ENCODE assay signal across 13 cellular contexts in the genomic region with DNA sequence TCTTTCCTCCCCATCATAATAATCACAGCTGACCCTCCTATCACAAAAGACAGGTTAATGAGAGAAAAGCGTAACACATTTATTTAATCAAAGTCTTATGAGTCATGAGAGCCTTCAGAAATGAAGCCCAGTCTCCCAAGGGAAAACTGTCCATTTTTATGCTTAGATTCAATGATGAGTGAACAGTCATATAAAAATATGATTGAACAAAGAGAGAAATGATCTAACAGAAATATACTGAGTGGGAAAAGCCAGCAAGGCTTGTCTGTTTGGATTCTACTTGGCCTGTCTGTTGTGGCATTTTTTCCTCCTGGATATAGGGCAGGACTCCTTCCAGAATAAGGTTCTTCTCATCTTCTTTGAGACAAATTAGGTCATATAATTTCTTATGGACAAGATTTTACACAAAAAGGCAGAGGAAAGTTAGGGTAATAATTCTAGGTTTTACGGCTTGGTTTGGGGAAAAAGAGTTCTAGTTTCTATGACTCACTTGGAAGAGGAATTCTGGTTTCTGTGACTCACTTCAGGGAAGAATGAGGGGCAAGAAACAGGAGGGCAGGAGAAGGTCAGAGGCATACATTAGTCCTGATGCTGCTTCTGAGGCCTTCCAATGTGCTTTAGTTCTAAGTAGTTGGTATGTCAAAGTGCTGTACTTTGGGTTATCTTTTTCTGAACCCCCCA.
DNase-seq lines count a peak whose midpoint lies in the region; ATAC-seq and TF ChIP-seq lines count a peak whose summit lies in the region.
"Had no signal": no experiment of that assay in that cellular context is flagged by ENCODE, and none has a peak within 500 bp of the region (broad histone marks: within the 10 kb centered on the region; RNA-seq: fewer than 3 reads in every experiment).

No MANE protein-coding gene starts in this region.

- H3K4me1 ChIP-seq in left lung, result no peaks in the 10 kb centered on the region
- peaks cover 13% of the 10 kb centered on the region for H3K4me1 ChIP-seq in vagina
- H3K4me1 ChIP-seq in CD8-positive, alpha-beta memory T cell (ENCODE audit: insufficient read depth, low read length), result no peaks in the 10 kb centered on the region
- H3K4me1 ChIP-seq in esophagus squamous epithelium, result no peaks in the 10 kb centered on the region

- H3K27ac ChIP-seq in brain microvascular endothelial cell (peak overlapping the region; percentile 98), left lung (peak overlapping the region in 1 of 2 donors; percentile 22), vagina (peak overlapping the region; percentile 3), esophagus squamous epithelium (no peak overlapping the region)
- no peak overlapping the region for H3K27ac ChIP-seq in CD8-positive, alpha-beta memory T cell (ENCODE audit: low read depth, low read length)
- H3K27ac ChIP-seq: pancreas had no signal

- DNase-seq in HT-29 (ENCODE audit: low spot score) (peak; percentile 25), brain microvascular endothelial cell (peak; percentile 89), left lung (no peak), vagina (ENCODE audit: extremely low spot score in 2 of 2) (no peak), Right ventricle myocardium superior (no peak), esophagus squamous epithelium (lab: John Stamatoyannopoulos, UW) (no peak)
- no peak for DNase-seq in CD8-positive, alpha-beta memory T cell
- DNase-seq: activated CD4-positive, alpha-beta T cell treated with anti-CD3 and anti-CD28 coated beads for 48 hours; activated naive CD8-positive, alpha-beta T cell treated with anti-CD3 and anti-CD28 coated beads for 36 hours; hypothalamus; NCI-H1105 treated with DMSO at 0.1 percent for 48 hours; pancreas had no signal

- no peaks in the 10 kb centered on the region for H3K36me3 Mint-ChIP-seq in CD8-positive, alpha-beta memory T cell
- H3K36me3 Mint-ChIP-seq: activated naive CD8-positive, alpha-beta T cell treated with anti-CD3 and anti-CD28 coated beads for 36 hours had no signal

- peaks cover 5 to 15% (median 6%) of the 10 kb centered on the region in 5 donors for H3K9me3 Mint-ChIP-seq in CD8-positive, alpha-beta memory T cell

- no peak for TF ChIP-seq CTCF in brain microvascular endothelial cell (IDR thresholded peaks at IDR 0.05; ENCODE audit: low read depth, low read length, missing control alignments)
- TF ChIP-seq CTCF in left lung (IDR thresholded peaks at IDR 0.05), result no peak
- no peak for TF ChIP-seq CTCF in vagina (IDR thresholded peaks at IDR 0.05)
- TF ChIP-seq CTCF in esophagus squamous epithelium (IDR thresholded peaks at IDR 0.05), result no peak

- no peaks in the 10 kb centered on the region for H3K27me3 ChIP-seq in brain microvascular endothelial cell (replicated peaks)
- no peaks in the 10 kb centered on the region for H3K27me3 ChIP-seq in left lung
- no peaks in the 10 kb centered on the region for H3K27me3 ChIP-seq in vagina
- no peaks in the 10 kb centered on the region for H3K27me3 ChIP-seq in CD8-positive, alpha-beta memory T cell (ENCODE audit: insufficient read depth, low read length, poor library complexity, severe bottlenecking)
- H3K27me3 ChIP-seq in esophagus squamous epithelium, result no peaks in the 10 kb centered on the region
- H3K27me3 ChIP-seq: pancreas had no signal

- WGBS in esophagus squamous epithelium, 2 donors, result 54 to 58% methylated on average over 2 of the region's 2 CpGs

- POLR2A ChIA-PET in CD8-positive, alpha-beta memory T cell (lab: Charles Lee), result no interaction called here

- intact Hi-C loops in left lung (cut with DNase I), result no loop called here
- intact Hi-C loops in vagina (cut with DNase I), result no loop called here
- intact Hi-C loops in Right ventricle myocardium superior (cut with DNase I), result no loop called here
- intact Hi-C loops in esophagus squamous epithelium (cut with DNase I), result no loop called here

- H3K4me1 Mint-ChIP-seq in CD8-positive, alpha-beta memory T cell, result no peaks in the 10 kb centered on the region
- H3K4me1 Mint-ChIP-seq: activated naive CD8-positive, alpha-beta T cell treated with anti-CD3 and anti-CD28 coated beads for 36 hours had no signal

- H3K36me3 ChIP-seq in brain microvascular endothelial cell (replicated peaks) (no peaks in the 10 kb centered on the region), left lung (no peaks in the 10 kb centered on the region), vagina (no peaks in the 10 kb centered on the region), esophagus squamous epithelium (no peaks in the 10 kb centered on the region)
- H3K36me3 ChIP-seq in CD8-positive, alpha-beta memory T cell (ENCODE audit: insufficient read depth, low read length), result no peaks in the 10 kb centered on the region
- H3K36me3 ChIP-seq: pancreas had no signal

- H3K27ac Mint-ChIP-seq in CD8-positive, alpha-beta memory T cell, result no peak overlapping the region
- H3K27ac Mint-ChIP-seq: activated naive CD8-positive, alpha-beta T cell treated with anti-CD3 and anti-CD28 coated beads for 36 hours had no signal

- H3K4me3 Mint-ChIP-seq in CD8-positive, alpha-beta memory T cell, result no peak overlapping the region
- H3K4me3 Mint-ChIP-seq: activated naive CD8-positive, alpha-beta T cell treated with anti-CD3 and anti-CD28 coated beads for 36 hours had no signal

- no peak for TF ChIP-seq POLR2A in vagina (IDR thresholded peaks at IDR 0.05)
- TF ChIP-seq POLR2A in esophagus squamous epithelium (IDR thresholded peaks at IDR 0.05), result no peak

- in situ Hi-C loops in brain microvascular endothelial cell (cut with HindIII; ENCODE audit: low pct_ligation_motif_present, low sequenced_read_pairs), result no loop called here

- H3K9me3 ChIP-seq in left lung, result no peaks in the 10 kb centered on the region
- H3K9me3 ChIP-seq in vagina, result no peaks in the 10 kb centered on the region
- no peaks in the 10 kb centered on the region for H3K9me3 ChIP-seq in CD8-positive, alpha-beta memory T cell (ENCODE audit: low read length)
- H3K9me3 ChIP-seq in esophagus squamous epithelium, result no peaks in the 10 kb centered on the region
- H3K9me3 ChIP-seq: pancreas had no signal

- H3K4me3 ChIP-seq in brain microvascular endothelial cell (ENCODE audit: low read depth, low read length) (no peak overlapping the region), left lung (no peak overlapping the region), vagina (no peak overlapping the region), esophagus squamous epithelium (no peak overlapping the region)
- H3K4me3 ChIP-seq in CD8-positive, alpha-beta memory T cell (ENCODE audit: low read length), result no peak overlapping the region
- H3K4me3 ChIP-seq: pancreas had no signal

- ATAC-seq in left lung (peak; percentile 51), Right ventricle myocardium superior (ENCODE audit: poor library complexity) (no peak)
- ATAC-seq: Panc1 had no signal

- no peaks in the 10 kb centered on the region for H3K27me3 Mint-ChIP-seq in CD8-positive, alpha-beta memory T cell
- H3K27me3 Mint-ChIP-seq: activated naive CD8-positive, alpha-beta T cell treated with anti-CD3 and anti-CD28 coated beads for 36 hours had no signal

- CTCF ChIA-PET in CD8-positive, alpha-beta memory T cell (lab: Charles Lee), result no interaction called here

Comparison
In these comparisons a context has a peak if more than half of its experiments do, and no peak if none do; other contexts are left out.
1. DNase-seq: peak in HT-29 (single experiment) and brain microvascular endothelial cell (single experiment); none in left lung (0 of 2), vagina (0 of 2), CD8-positive, alpha-beta memory T cell (0 of 5), Right ventricle myocardium superior (single experiment) and esophagus squamous epithelium (single experiment).
2. H3K27ac ChIP-seq: peak in brain microvascular endothelial cell (single experiment) and vagina (single experiment); none in CD8-positive, alpha-beta memory T cell (single experiment) and esophagus squamous epithelium (0 of 4).